ENCODE assay signal across 9 cellular contexts in the genomic region with DNA sequence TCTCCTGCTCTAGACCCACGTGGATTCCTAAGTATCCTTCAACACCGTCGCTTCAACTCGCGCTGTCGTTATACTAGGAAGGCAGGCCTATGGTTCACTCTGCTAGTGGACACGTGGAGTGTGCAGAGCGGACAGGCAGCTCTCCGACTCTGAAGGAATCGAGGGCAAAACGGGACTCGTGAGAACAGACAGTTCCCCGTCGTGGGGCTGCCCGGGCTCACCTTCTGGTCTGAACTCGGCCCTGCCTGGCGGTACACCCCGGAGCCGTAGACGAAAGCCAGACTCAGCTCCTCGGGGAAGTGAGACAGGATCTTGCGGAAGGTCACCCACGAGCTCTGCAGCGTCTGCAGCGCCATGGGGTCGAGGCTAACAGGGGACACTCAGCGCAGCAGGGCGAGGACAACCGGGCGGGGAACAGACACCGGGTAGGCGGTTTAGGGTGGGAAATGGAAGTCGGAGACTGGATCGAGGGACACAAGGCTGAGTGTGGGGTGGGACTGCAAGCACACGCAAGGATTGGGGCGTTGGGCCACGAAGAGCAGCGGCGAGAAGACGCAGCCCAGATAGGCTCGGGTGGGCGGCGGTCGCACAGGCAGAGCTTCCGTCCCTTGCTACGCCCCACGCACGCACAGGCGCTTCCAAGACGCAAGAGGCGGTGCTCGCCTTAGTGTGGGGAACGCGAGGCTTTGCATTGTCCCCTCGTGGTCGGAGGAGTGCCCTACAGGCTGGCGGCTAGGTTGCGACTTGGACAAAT. TPM values are rescaled to one million over a fixed set of nuclear protein-coding genes. Genes with fewer than 3 reads are reported as not detected.
DNase-seq lines count a peak whose midpoint lies in the region; ATAC-seq, FAIRE-seq and TF ChIP-seq lines count a peak whose summit lies in the region.
"Had no signal": no experiment of that assay in that cellular context is flagged by ENCODE, and none has a peak within 500 bp of the region (broad histone marks: within the 10 kb centered on the region; RNA-seq: fewer than 3 reads in every experiment).

A gene with protein sequence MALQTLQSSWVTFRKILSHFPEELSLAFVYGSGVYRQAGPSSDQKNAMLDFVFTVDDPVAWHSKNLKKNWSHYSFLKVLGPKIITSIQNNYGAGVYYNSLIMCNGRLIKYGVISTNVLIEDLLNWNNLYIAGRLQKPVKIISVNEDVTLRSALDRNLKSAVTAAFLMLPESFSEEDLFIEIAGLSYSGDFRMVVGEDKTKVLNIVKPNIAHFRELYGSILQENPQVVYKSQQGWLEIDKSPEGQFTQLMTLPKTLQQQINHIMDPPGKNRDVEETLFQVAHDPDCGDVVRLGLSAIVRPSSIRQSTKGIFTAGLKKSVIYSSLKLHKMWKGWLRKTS (minus strand): TSS at position 605 of the 754 bp plus-strand sequence. CDS start 249 bp downstream, at position 356.

- H3K36me3 ChIP-seq in WERI-Rb-1, result peaks cover 23% of the 10 kb centered on the region
- peaks cover 10% of the 10 kb centered on the region for H3K36me3 ChIP-seq in bronchial epithelial cell (ENCODE audit: control insufficient read depth, insufficient read depth, low read length)

- peak within 1 kb of the TSS; percentile 57 for H3K27ac ChIP-seq in WERI-Rb-1

- CTCF ChIA-PET in AG04449 (lab: Yijun Ruan, JAX), result interaction anchor here (0.7 to 3.2 kb wide), 7 partner anchors 9 to 874 kb away, joined by 3 to 38 read pairs (median 5); no protein-coding TSS in a partner anchor

- peak; percentile 24 for DNase-seq in AG04449 (ENCODE audit: low read depth, low spot score)
- DNase-seq in NCI-H2171 treated with DMSO at 0.1 percent for 48 hours (lab: John Stamatoyannopoulos, UW), result peak; percentile 78
- DNase-seq in WERI-Rb-1, result peak; percentile 94
- DNase-seq in bronchial epithelial cell (ENCODE audit: low read depth), result peak; percentile 79
- DNase-seq in iPS-NIHi7 (ENCODE audit: extremely low spot score), result peak; percentile 92
- DNase-seq in smooth muscle cell of the brain vasculature (ENCODE audit: low read depth, low spot score), result peak; percentile 57

- peak; percentile 99 for ATAC-seq in GM18861 (IDR thresholded peaks at IDR 0.05; ENCODE audit: unreplicated experiment)
- peak; percentile 99 for ATAC-seq in HG03097 (IDR thresholded peaks at IDR 0.05; ENCODE audit: low FRiP score, unreplicated experiment)

- H3K4me3 ChIP-seq in AG04449 (ENCODE audit: low read depth, low read length), result peak within 1 kb of the TSS; percentile 99
- peak within 1 kb of the TSS; percentile 62 for H3K4me3 ChIP-seq in WERI-Rb-1 (ENCODE audit: low read depth, low read length)
- H3K4me3 ChIP-seq in bronchial epithelial cell (ENCODE audit: low read depth, low read length), result peak within 1 kb of the TSS; percentile 97

- H3K9me3 ChIP-seq in WERI-Rb-1 (ENCODE audit: severe bottlenecking), result no peaks in the 10 kb centered on the region

- peak; percentile 92 for TF ChIP-seq CTCF in AG04449 (IDR thresholded peaks at IDR 0.05; ENCODE audit: insufficient read depth, low read length, missing control alignments)
- TF ChIP-seq CTCF in WERI-Rb-1 (IDR thresholded peaks at IDR 0.05; ENCODE audit: low read depth, low read length), result peak; percentile 92
- peak; percentile 90 for TF ChIP-seq CTCF in bronchial epithelial cell (IDR thresholded peaks at IDR 0.05; ENCODE audit: insufficient read depth, low read length, severe bottlenecking)

- POLR2A ChIA-PET in AG04449 (lab: Yijun Ruan, JAX), result interaction anchor here (0.8 to 1.5 kb wide), 2 partner anchors 21 to 246 kb away, joined by 3 read pairs; no protein-coding TSS in a partner anchor

- no peak for FAIRE-seq in bronchial epithelial cell (lab: Jason Lieb, UNC)
- FAIRE-seq: TTC549 had no signal

- H3K27me3 ChIP-seq in WERI-Rb-1 (ENCODE audit: insufficient read depth, low read depth, severe bottlenecking), result no peaks in the 10 kb centered on the region
- no peaks in the 10 kb centered on the region for H3K27me3 ChIP-seq in bronchial epithelial cell (ENCODE audit: control insufficient read depth, insufficient read depth, low read length)

RNA-seq across cellular contexts. Expression of the gene that starts here (rescaled TPM):
- 3.9 and 4.1 TPM in 2 replicates for total RNA-seq in bronchial epithelial cell

Comparison
In these comparisons a context has a peak if more than half of its experiments do, and no peak if none do; other contexts are left out.
1. Peak in every context shown above with its lines: DNase-seq, ATAC-seq, H3K4me3 ChIP-seq and H3K27ac ChIP-seq.
2. DNase-seq: peak in every context shown above with its lines; median percentile 94 in WERI-Rb-1; 92 in iPS-NIHi7; 79 in bronchial epithelial cell; 78 in NCI-H2171 treated with DMSO at 0.1 percent for 48 hours; 57 in smooth muscle cell of the brain vasculature; 24 in AG04449.